In genomic region chr2:187878096-187878495, GRCh38 we compare ENCODE assay signal across 10 cellular contexts.
"Had no signal": no experiment of that assay in that cellular context is flagged by ENCODE, and none has a peak within 500 bp of the region (broad histone marks: within the 10 kb centered on the region; RNA-seq: fewer than 3 reads in every experiment).

No MANE protein-coding gene starts in this region.

- ATAC-seq: activated T-helper 17 cell treated with anti-CD3 and anti-CD28 coated beads, Interleukin-2, amount 50 U/mL, for 72 hours; left lung; natural killer cell; WTC11 had no signal

- DNase-seq: activated T-cell treated with anti-CD3 and anti-CD28 coated beads, Interleukin-2, amount 50 U/mL, for 1 hour; amniotic stem cell; effector CD8-positive, alpha-beta T cell; left lung; natural killer cell; stimulated activated CD4-positive, alpha-beta T cell treated with anti-CD3 and anti-CD28 coated beads, Interleukin-4, amount 100 ng/mL, for 24 hours; stimulated activated naive CD4-positive, alpha-beta T cell treated with Interleukin-2 at 50 U/mL for 16 hours; T1000 had no signal
